Comparison of ENCODE assay signal across 8 cellular contexts in genomic region chr10:104336829-104337526, GRCh38. TPM values are rescaled to one million over a fixed set of nuclear protein-coding genes. Genes with fewer than 3 reads are reported as not detected.
DNase-seq lines count a peak whose midpoint lies in the region; ATAC-seq, FAIRE-seq and TF ChIP-seq lines count a peak whose summit lies in the region.

No MANE protein-coding gene starts in this region.

- no peak for FAIRE-seq in K562 (lab: Jason Lieb, UNC)

- no peaks in the 10 kb centered on the region for H3K27me3 ChIP-seq in A673 (replicated peaks; ENCODE audit: insufficient read depth, low read depth, low read length, poor library complexity)
- H3K27me3 ChIP-seq in HUES64 (ENCODE audit: insufficient read depth, low read length), result peaks cover 18% of the 10 kb centered on the region; the same call in 1 of the 2 replicates
- H3K27me3 ChIP-seq in K562 (ENCODE audit: control insufficient read depth in 2 of 2, insufficient read depth in 2 of 2, low read length in 2 of 2), result no peaks in the 10 kb centered on the region
- H3K27me3 ChIP-seq in lower lobe of right lung (ENCODE audit: low read depth), result no peaks in the 10 kb centered on the region

- TF ChIP-seq CTCF in A673 (conservative IDR thresholded peaks at IDR 0.05; ENCODE audit: low read depth, low read length) (no peak), K562 (IDR thresholded peaks at IDR 0.05 in 2 of 3, conservative IDR thresholded peaks at IDR 0.05 in 1 of 3; ENCODE audit: insufficient read depth in 2 of 3, low read depth in 1 of 3, low read length in 3 of 3) (no peak), lower lobe of right lung (IDR thresholded peaks at IDR 0.05) (no peak)

- in situ Hi-C loops in K562 (cut with MboI), result no loop called here
- in situ Hi-C loops in G401 (cut with HindIII; ENCODE audit: low sequenced_read_pairs), result no loop called here

- H3K4me2 ChIP-seq in K562 (ENCODE audit: insufficient read depth, low read length), result peak overlapping the region; percentile 91

- CTCF ChIA-PET in A673 (lab: Charles Lee), result interaction anchor here (0.7 to 1.4 kb wide), 4 partner anchors 8 to 62 kb away, joined by 3 to 4 read pairs (median 4); partner anchors contain the start of gene CFAP58
- CTCF ChIA-PET in K562 (lab: Yijun Ruan, JAX; ENCODE audit: low intra/inter-chr PET ratio), result no interaction called here

- DNase-seq in A673 (ENCODE audit: low spot score), result no peak
- peak in 1 of 4 experiments; percentile 3 for DNase-seq in K562 (ENCODE audit: extremely low read depth in 1 of 4, low spot score in 3 of 4)
- no peak for DNase-seq in lower lobe of right lung
- DNase-seq in ureter (ENCODE audit: low spot score), result peak; percentile 41
- DNase-seq in SW480 (ENCODE audit: low spot score), result no peak
- DNase-seq in G401 (ENCODE audit: low spot score), result no peak

- H3K27ac ChIP-seq in A673 (ENCODE audit: low read depth, low read length, poor library complexity, severe bottlenecking), result peak overlapping the region; percentile 99
- H3K27ac ChIP-seq in HUES64 (ENCODE audit: low read depth, low read length), result no peak overlapping the region
- peak overlapping the region; percentile 98 for H3K27ac ChIP-seq in K562 (ENCODE audit: extremely low read depth, low read depth, low read length)
- peak overlapping the region; percentile 99 for H3K27ac ChIP-seq in lower lobe of right lung

- ATAC-seq in GM19025 (IDR thresholded peaks at IDR 0.05; ENCODE audit: low read depth, unreplicated experiment) (peak; percentile 12), K562 (no peak), lower lobe of right lung (peak in 1 of 2 donors; percentile 4)

- peaks cover 94% of the 10 kb centered on the region for H3K79me2 ChIP-seq in K562 (ENCODE audit: control insufficient read depth, insufficient read depth, low read length)

- H3K9me3 ChIP-seq in A673 (ENCODE audit: low read depth, low read length, poor library complexity, severe bottlenecking) (no peaks in the 10 kb centered on the region), HUES64 (ENCODE audit: insufficient read depth, low read depth, low read length) (no peaks in the 10 kb centered on the region), K562 (replicated peaks; ENCODE audit: control insufficient read depth, insufficient read depth, low read depth, low read length) (no peaks in the 10 kb centered on the region), lower lobe of right lung (no peaks in the 10 kb centered on the region)

- peaks cover 23% of the 10 kb centered on the region for H4K20me1 ChIP-seq in K562 (replicated peaks; ENCODE audit: control insufficient read depth, insufficient read depth, low read length)

- no peak overlapping the region for H2AFZ ChIP-seq in K562 (ENCODE audit: low read depth, low read length)

- H3K9me1 ChIP-seq in K562 (ENCODE audit: control insufficient read depth, insufficient read depth, low read length), result no peaks in the 10 kb centered on the region

- H3K4me1 ChIP-seq in A673 (ENCODE audit: insufficient read depth, low read length, poor library complexity, severe bottlenecking) (peaks cover 42% of the 10 kb centered on the region), HUES64 (ENCODE audit: insufficient read depth, low read length) (peaks cover 53% of the 10 kb centered on the region), K562 (replicated peaks in 1 of 2; ENCODE audit: control insufficient read depth in 2 of 2, insufficient read depth in 2 of 2, low read length in 2 of 2) (peaks cover 31 to 53% of the 10 kb centered on the region in 2 experiments), lower lobe of right lung (peaks cover 63% of the 10 kb centered on the region)

- no peak for TF ChIP-seq EP300 in K562 (IDR thresholded peaks at IDR 0.05; ENCODE audit: low read length)

- intact Hi-C loops in A673 (cut with micrococcal nuclease; ENCODE audit: unreplicated experiment), result no loop called here
- intact Hi-C loops in K562 (cut with micrococcal nuclease), result loop anchor here (1.0 kb wide), 1 partner anchor 14 kb away; no protein-coding TSS in a partner anchor
- intact Hi-C loops in lower lobe of right lung (cut with DNase I), result no loop called here

- H3K36me3 ChIP-seq in A673 (ENCODE audit: insufficient read depth, low read length, poor library complexity, severe bottlenecking) (no peaks in the 10 kb centered on the region), HUES64 (ENCODE audit: insufficient read depth, low read length) (no peaks in the 10 kb centered on the region), K562 (ENCODE audit: control insufficient read depth, insufficient read depth, low read length) (peaks cover 41% of the 10 kb centered on the region), lower lobe of right lung (no peaks in the 10 kb centered on the region)

- no peak for TF ChIP-seq POLR2A in K562 (conservative IDR thresholded peaks at IDR 0.05)

- POLR2A ChIA-PET in A673 (lab: Charles Lee; ENCODE audit: low non-redundant PET), result no interaction called here
- POLR2A ChIA-PET in K562 (lab: Yijun Ruan, JAX), result interaction anchor here (1.2 to 1.6 kb wide), 5 partner anchors 9 to 17 kb away, joined by 3 to 4 read pairs (median 4); partner anchors contain the start of gene CFAP58

- no peak for TF ChIP-seq RAD21 in K562 (CRISPR knock-in tag; conservative IDR thresholded peaks at IDR 0.05 in 1 of 2, IDR thresholded peaks at IDR 0.05 in 1 of 2)

- 10% methylated on average over 14 of the region's 14 CpGs for WGBS in HUES64
- under 1% methylated on average over 11 of the region's 14 CpGs for WGBS in K562 (ENCODE audit: insufficient coverage, low coverage, missing lambda C conversion rate)

- H3K4me3 ChIP-seq in A673 (ENCODE audit: low read depth, low read length, poor library complexity, severe bottlenecking) (peak overlapping the region; percentile 72), HUES64 (ENCODE audit: low read length) (peak overlapping the region; percentile 91), K562 (peak overlapping the region; percentile 98), lower lobe of right lung (peak overlapping the region; percentile 97)

- H3K9ac ChIP-seq in HUES64 (ENCODE audit: low read depth, low read length) (peak overlapping the region; percentile 91), K562 (ENCODE audit: insufficient read depth in 1 of 2, low read depth in 2 of 2, low read length in 2 of 2) (peak overlapping the region; percentile 87 to 93)

- TSS peak; percentile 53 for BruUV-seq in A673 (replicated peaks; lab: Mats Ljungman, UMichigan)
- BruUV-seq in K562 (replicated peaks; lab: Mats Ljungman, UMichigan), result TSS peak; percentile 40

TF ChIP-seq in K562, 482 proteins besides CTCF, POLR2A, EP300 and RAD21 (continues in another document):
- TF ChIP-seq SMARCA4 (IDR thresholded peaks at IDR 0.05) (peak; percentile 16; the same call in 1 of the 2 replicates), LCOR (CRISPR knock-in tag; IDR thresholded peaks at IDR 0.05) (no peak)

RNA-seq across cellular contexts. Expression of gene ITPRIP, which starts 1.3 kb away (rescaled TPM):
- 23.1 and 24.8 TPM in 2 replicates for total RNA-seq in A673 (2021)
- 13.1 TPM for polyA plus RNA-seq in HUES64 (2013, experiment 1 of 2)
- polyA plus RNA-seq in HUES64 (2013, experiment 2 of 2), result 11.5 TPM
- 30.8 and 81.8 TPM in 2 replicates for total RNA-seq in K562 (2011; cell fraction: chromatin; rRNA removed; ENCODE audit: low replicate concordance)
- total RNA-seq in K562 (2011; cell fraction: nucleolus; rRNA removed), result 74.2 and 84.7 TPM in 2 replicates
- total RNA-seq in K562 (2011; cell fraction: nucleoplasm; rRNA removed), result 65.3 and 65.6 TPM in 2 replicates
- total RNA-seq in K562 (2014; rRNA removed), result 11.1 and 14.2 TPM in 2 replicates
- total RNA-seq in K562 (2014; rRNA removed; fragmentation: Illumina TruSeq; extraction: Trizol), result 5.1 and 5.5 TPM in 2 replicates
- 5.2 and 5.4 TPM in 2 replicates for total RNA-seq in K562 (2015; rRNA removed; fragmentation: Illumina TruSeq; extraction: Trizol)
- 27.0 and 28.5 TPM in 2 replicates for total RNA-seq in K562 (2021)
- polyA plus RNA-seq in K562 (2011; rRNA removed), result 10.9 and 13.3 TPM in 2 replicates
- 14.2 and 21.9 TPM in 2 replicates for polyA plus RNA-seq in K562 (2011; cell fraction: cytosol; rRNA removed)
- 11.7 and 18.8 TPM in 2 replicates for polyA plus RNA-seq in K562 (2011; cell fraction: nucleus; rRNA removed)
- polyA plus RNA-seq in K562 (2012), result 14.6 and 21.0 TPM in 2 replicates
- polyA plus RNA-seq in K562 (2014; fragmentation: Illumina TruSeq; extraction: Trizol), result 17.8 and 18.5 TPM in 2 replicates
- polyA plus RNA-seq in K562 (2014; fragmentation: Nextera tagmentation; extraction: Ambion mirVana), result 1 to 10 TPM; 4.4 to 4.9 TPM
- polyA plus RNA-seq in K562 (2014; rRNA removed), result 12.9 and 15.3 TPM in 2 replicates
- polyA minus RNA-seq in K562 (2011; rRNA and poly(A)+ RNA removed), result 16.3 and 19.5 TPM in 2 replicates
- polyA minus RNA-seq in K562 (2011; cell fraction: cytosol; rRNA and poly(A)+ RNA removed), result 18.0 and 19.1 TPM in 2 replicates
- 20.5 and 25.3 TPM in 2 replicates for polyA minus RNA-seq in K562 (2011; cell fraction: nucleus; rRNA and poly(A)+ RNA removed)
- total RNA-seq in lower lobe of right lung, result 37.0 TPM
- 18.3 TPM for total RNA-seq in ureter
- total RNA-seq in G401 (2014; rRNA removed; shearing (Covaris generic)), result 4.8 and 6.4 TPM in 2 replicates

RNA-seq across cellular contexts. Expression of gene CFAP58, which starts 16.7 kb away (rescaled TPM):
- 0.17 and 0.52 TPM in 2 replicates for total RNA-seq in A673 (2021)
- polyA plus RNA-seq in HUES64 (2013, experiment 1 of 2), result 0.45 TPM
- 0.57 TPM for polyA plus RNA-seq in HUES64 (2013, experiment 2 of 2)
- total RNA-seq in K562 (2011; cell fraction: chromatin; rRNA removed; ENCODE audit: low replicate concordance), result 0.30 and 3.4 TPM in 2 replicates
- total RNA-seq in K562 (2011; cell fraction: nucleolus; rRNA removed), result 0.33 and 0.92 TPM in 2 replicates
- total RNA-seq in K562 (2011; cell fraction: nucleoplasm; rRNA removed), result 1.1 and 1.2 TPM in 2 replicates
- total RNA-seq in K562 (2014; rRNA removed), result 0.45 and 2.0 TPM in 2 replicates
- 0.98 and 1.2 TPM in 2 replicates for total RNA-seq in K562 (2014; rRNA removed; fragmentation: Illumina TruSeq; extraction: Trizol)
- 0.54 and 0.68 TPM in 2 replicates for total RNA-seq in K562 (2015; rRNA removed; fragmentation: Illumina TruSeq; extraction: Trizol)
- total RNA-seq in K562 (2021), result 0.60 and 0.69 TPM in 2 replicates
- polyA plus RNA-seq in K562 (2011; rRNA removed), result 0.62 and 1.2 TPM in 2 replicates
- polyA plus RNA-seq in K562 (2011; cell fraction: cytosol; rRNA removed), result 0.06 and 0.22 TPM in 2 replicates
- polyA plus RNA-seq in K562 (2011; cell fraction: nucleus; rRNA removed), result 1.4 and 1.5 TPM in 2 replicates
- polyA plus RNA-seq in K562 (2012), result 0.51 and 1.7 TPM in 2 replicates
- polyA plus RNA-seq in K562 (2014; fragmentation: Illumina TruSeq; extraction: Trizol), result 0.71 and 0.72 TPM in 2 replicates
- under 1 TPM; 0.08 to 0.52 TPM for polyA plus RNA-seq in K562 (2014; fragmentation: Nextera tagmentation; extraction: Ambion mirVana)
- polyA plus RNA-seq in K562 (2014; rRNA removed), result 0.42 and 1.0 TPM in 2 replicates
- polyA minus RNA-seq in K562 (2011; rRNA and poly(A)+ RNA removed), result 0.88 and 1.3 TPM in 2 replicates
- polyA minus RNA-seq in K562 (2011; cell fraction: cytosol; rRNA and poly(A)+ RNA removed), result 0.48 and 0.91 TPM in 2 replicates
- polyA minus RNA-seq in K562 (2011; cell fraction: nucleus; rRNA and poly(A)+ RNA removed), result 0.40 and 1.3 TPM in 2 replicates
- total RNA-seq in lower lobe of right lung, result 1.1 TPM
- 0.55 TPM for total RNA-seq in ureter
- 0.37 and 2.0 TPM in 2 replicates for total RNA-seq in G401 (2014; rRNA removed; shearing (Covaris generic))
